ENCODE assay signal across 8 cellular contexts in the genomic region with DNA sequence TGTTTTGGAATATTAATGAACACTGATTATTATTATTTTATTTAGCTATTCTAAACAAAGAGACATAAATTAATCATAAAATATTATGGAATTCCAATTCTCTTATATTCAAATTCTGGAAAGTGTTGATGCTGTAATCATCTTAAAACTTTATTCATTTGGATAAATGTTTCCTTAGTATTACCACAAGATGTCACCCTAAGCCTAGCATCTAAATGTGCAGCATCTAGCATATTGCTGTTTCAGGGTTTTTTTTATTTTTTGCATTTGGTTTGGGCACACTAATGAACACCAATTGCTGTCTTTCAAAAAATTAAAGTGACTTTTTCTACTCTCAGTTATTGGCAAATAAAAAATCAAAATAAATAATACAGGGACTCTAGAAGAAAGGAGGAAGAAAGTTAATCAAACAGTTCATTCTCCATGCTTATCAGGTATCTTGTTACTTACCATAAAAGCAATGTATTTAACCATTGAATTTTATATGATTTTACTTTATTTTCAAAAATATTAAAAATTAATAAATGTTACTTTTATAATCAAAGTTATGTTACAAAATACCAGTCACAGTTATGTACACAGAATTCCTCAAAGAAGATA. TPM values are rescaled to one million over a fixed set of nuclear protein-coding genes. Genes with fewer than 3 reads are reported as not detected.
DNase-seq lines count a peak whose midpoint lies in the region; ATAC-seq and TF ChIP-seq lines count a peak whose summit lies in the region.

No MANE protein-coding gene starts in this region.

- H2BK12ac ChIP-seq in mesenchymal stem cell (ENCODE audit: low read length in 2 of 2) = no peak overlapping the region

- DNase-seq in AG09319 (ENCODE audit: extremely low read depth, low read depth) (peak; percentile 15), GM13977 (ENCODE audit: low spot score) (peak; percentile 34), HL-60 (ENCODE audit: low read depth in 1 of 2, low spot score in 1 of 2) (peak in 1 of 2 experiments; percentile 5), dermis blood vessel endothelial cell (peak; percentile 67), mesenchymal stem cell (peak; percentile 60)
- DNase-seq in stimulated activated CD4-positive, alpha-beta T cell treated with anti-CD3 and anti-CD28 coated beads, Interleukin-4, amount 100 ng/mL, for 24 hours = no peak

- no peak overlapping the region for H4K8ac ChIP-seq in mesenchymal stem cell (ENCODE audit: low read length)

- H3K27ac ChIP-seq in HL-60 (replicated peaks) (no peak overlapping the region), OCI-LY3 (ENCODE audit: low read length) (no peak overlapping the region), mesenchymal stem cell (ENCODE audit: low read length, poor library complexity, severe bottlenecking) (no peak overlapping the region)

- no peaks in the 10 kb centered on the region for H4K20me1 ChIP-seq in OCI-LY3 (ENCODE audit: insufficient read depth, low read length)

- H3K79me2 ChIP-seq in OCI-LY3 (ENCODE audit: low read length) = no peaks in the 10 kb centered on the region

- H3K9me3 ChIP-seq in OCI-LY3 (ENCODE audit: insufficient read depth, low read length) (no peaks in the 10 kb centered on the region), mesenchymal stem cell (ENCODE audit: control insufficient read depth, low read length) (no peaks in the 10 kb centered on the region)

- H2BK120ac ChIP-seq in mesenchymal stem cell (ENCODE audit: low read depth, low read length) = no peak overlapping the region

- no peak overlapping the region for H3K18ac ChIP-seq in mesenchymal stem cell (ENCODE audit: low read depth in 1 of 2, low read length in 2 of 2)

- H2AFZ ChIP-seq in OCI-LY3 (ENCODE audit: low read depth, low read length) = no peak overlapping the region
- H2AFZ ChIP-seq in mesenchymal stem cell (ENCODE audit: low read depth, low read length) = no peak overlapping the region

- ATAC-seq in HG02981 (IDR thresholded peaks at IDR 0.05; ENCODE audit: unreplicated experiment) = no peak

- H3K9ac ChIP-seq in OCI-LY3 (ENCODE audit: low read length) (no peak overlapping the region), mesenchymal stem cell (ENCODE audit: low read length) (no peak overlapping the region)

- TF ChIP-seq CTCF in AG09319 (IDR thresholded peaks at IDR 0.05; ENCODE audit: low read depth, low read length) (peak; percentile 50), GM13977 (IDR thresholded peaks at IDR 0.05; ENCODE audit: extremely low read depth, insufficient read depth, missing control alignments) (peak; percentile 53), HL-60 (IDR thresholded peaks at IDR 0.05; ENCODE audit: insufficient read depth, low read length) (peak; percentile 17), OCI-LY3 (IDR thresholded peaks at IDR 0.05; ENCODE audit: low read depth, low read length) (peak; percentile 84)

- H3K23ac ChIP-seq in mesenchymal stem cell (ENCODE audit: low read length in 2 of 2) = no peak overlapping the region

- H4K91ac ChIP-seq in mesenchymal stem cell (ENCODE audit: low read length) = no peak overlapping the region

- no peak overlapping the region for H3K14ac ChIP-seq in mesenchymal stem cell (ENCODE audit: low read length in 2 of 2)

- no peak overlapping the region for H2BK15ac ChIP-seq in mesenchymal stem cell (ENCODE audit: low read depth, poor library complexity, severe bottlenecking)

- H2AK5ac ChIP-seq in mesenchymal stem cell (ENCODE audit: low read length, severe bottlenecking) = no peak overlapping the region

- H3K4me1 ChIP-seq in OCI-LY3 (ENCODE audit: low read length) (peaks cover 4% of the 10 kb centered on the region; the same call in 1 of the 2 replicates), mesenchymal stem cell (ENCODE audit: control insufficient read depth, insufficient read depth, low read depth, low read length) (no peaks in the 10 kb centered on the region)

- H3K79me1 ChIP-seq in mesenchymal stem cell (replicated peaks; ENCODE audit: low read length, poor library complexity, severe bottlenecking) = no peaks in the 10 kb centered on the region

- H3K4me3 ChIP-seq in HL-60 (replicated peaks; ENCODE audit: insufficient read depth, low read length) (no peak overlapping the region), OCI-LY3 (ENCODE audit: low read length) (no peak overlapping the region), mesenchymal stem cell (ENCODE audit: insufficient read depth in 1 of 2, low read depth in 1 of 2, low read length in 2 of 2) (no peak overlapping the region)

- in situ Hi-C loops in GM13977 (cut with MboI; ENCODE audit: low pct_unique_long_range_greater_than_20kb, low sequenced_read_pairs, unreplicated experiment) = loop anchor here (25.0 kb wide), 1 partner anchor 1033 kb away; no protein-coding TSS in a partner anchor

- H3K4me2 ChIP-seq in OCI-LY3 (ENCODE audit: low read length) (no peak overlapping the region), mesenchymal stem cell (ENCODE audit: low read length, poor library complexity, severe bottlenecking) (no peak overlapping the region)

- H2BK5ac ChIP-seq in mesenchymal stem cell (ENCODE audit: low read depth, low read length, poor library complexity, severe bottlenecking) = no peak overlapping the region

- no peaks in the 10 kb centered on the region for H3K27me3 ChIP-seq in HL-60 (ENCODE audit: insufficient read depth, poor library complexity, severe bottlenecking)
- no peaks in the 10 kb centered on the region for H3K27me3 ChIP-seq in OCI-LY3 (ENCODE audit: low read depth, low read length)
- no peaks in the 10 kb centered on the region for H3K27me3 ChIP-seq in mesenchymal stem cell (ENCODE audit: control insufficient read depth in 1 of 2, insufficient read depth in 1 of 2, low read length in 2 of 2)

- H3K4ac ChIP-seq in mesenchymal stem cell (ENCODE audit: low read depth in 1 of 2, low read length in 2 of 2) = no peak overlapping the region

- no peaks in the 10 kb centered on the region for H3K36me3 ChIP-seq in OCI-LY3 (replicated peaks; ENCODE audit: low read depth, low read length)
- H3K36me3 ChIP-seq in mesenchymal stem cell (ENCODE audit: control insufficient read depth in 1 of 2, insufficient read depth in 2 of 2, low read depth in 1 of 2, low read length in 2 of 2) = no peaks in the 10 kb centered on the region

RNA-seq across cellular contexts. Expression of gene DLG2, which starts 31.8 kb away (rescaled TPM):
- 0.17 and 0.51 TPM in 2 replicates for total RNA-seq in dermis blood vessel endothelial cell
- polyA plus RNA-seq in mesenchymal stem cell (2013, experiment 1 of 2) = 0.32 TPM
- 0.16 TPM for polyA plus RNA-seq in mesenchymal stem cell (2013, experiment 2 of 2)

RNA-seq across cellular contexts. Expression of gene TMEM126B, which starts 33.0 kb away (rescaled TPM):
- total RNA-seq in dermis blood vessel endothelial cell = 55.8 and 69.4 TPM in 2 replicates
- 60.1 TPM for polyA plus RNA-seq in mesenchymal stem cell (2013, experiment 1 of 2)
- 59.6 TPM for polyA plus RNA-seq in mesenchymal stem cell (2013, experiment 2 of 2)

RNA-seq across cellular contexts. Expression of gene TMEM126A, which starts 52.4 kb away (rescaled TPM):
- 35.1 and 35.5 TPM in 2 replicates for total RNA-seq in dermis blood vessel endothelial cell
- polyA plus RNA-seq in mesenchymal stem cell (2013, experiment 1 of 2) = 65.7 TPM
- polyA plus RNA-seq in mesenchymal stem cell (2013, experiment 2 of 2) = 71.4 TPM

Comparison
In these comparisons a context has a peak if more than half of its experiments do, and no peak if none do; other contexts are left out.
1. CTCF ChIP-seq: peak in every context shown above with its lines; median percentile 84 in OCI-LY3; 53 in GM13977; 50 in AG09319; 17 in HL-60.